In the genomic region with DNA sequence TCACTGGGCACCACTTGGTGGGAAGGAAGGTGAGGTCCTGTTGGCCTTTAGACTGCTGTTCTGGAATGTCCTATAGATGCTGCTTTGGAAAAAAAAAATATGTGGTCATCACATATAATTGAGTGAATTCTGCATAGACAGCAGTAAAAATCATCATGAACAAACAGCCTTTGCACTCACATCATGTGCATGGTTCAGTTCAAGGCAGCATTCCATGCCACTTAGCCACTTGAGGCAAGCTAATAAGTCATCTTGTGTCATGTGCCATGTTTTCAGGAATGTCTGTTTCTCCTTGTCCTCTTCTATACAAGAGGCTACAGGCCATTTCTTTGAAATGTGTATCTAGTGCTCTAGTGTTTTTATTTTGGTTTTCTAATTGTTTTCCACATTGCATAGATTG, we compare ENCODE assay signal across 18 cellular contexts. TPM values are rescaled to one million over a fixed set of nuclear protein-coding genes. Genes with fewer than 3 reads are reported as not detected.
A peak's percentile ranks its signal among the peaks of the same experiment; 100 is the strongest.
DNase-seq lines count a peak whose midpoint lies in the region; ATAC-seq and TF ChIP-seq lines count a peak whose summit lies in the region.
"Had no signal": no experiment of that assay in that cellular context is flagged by ENCODE, and none has a peak within 500 bp of the region (broad histone marks: within the 10 kb centered on the region; RNA-seq: fewer than 3 reads in every experiment).

No MANE protein-coding gene starts in this region.

- no peaks in the 10 kb centered on the region for H3K27me3 ChIP-seq in brain microvascular endothelial cell (replicated peaks)
- no peaks in the 10 kb centered on the region for H3K27me3 ChIP-seq in CD4-positive, alpha-beta memory T cell (ENCODE audit: insufficient read depth, low read length)
- H3K27me3 ChIP-seq: tibial artery had no signal

- in situ Hi-C loops in brain microvascular endothelial cell (cut with HindIII; ENCODE audit: low pct_ligation_motif_present, low sequenced_read_pairs), result no loop called here

- POLR2A ChIA-PET in CD4-positive, alpha-beta memory T cell (lab: Charles Lee; ENCODE audit: partially characterized antibody), result no interaction called here

- peaks cover 6% of the 10 kb centered on the region for H3K27me3 Mint-ChIP-seq in activated T-cell treated with anti-CD3 and anti-CD28 coated beads, Interleukin-2, amount 50 U/mL, for 72 hours (ENCODE audit: low read depth)
- H3K27me3 Mint-ChIP-seq in CD4-positive, alpha-beta memory T cell, result peaks cover 0 to 9% of the 10 kb centered on the region in 2 donors

- H3K9me3 ChIP-seq in CD4-positive, alpha-beta memory T cell (ENCODE audit: control insufficient read depth in 1 of 2, low read length in 2 of 2), result no peaks in the 10 kb centered on the region
- H3K9me3 ChIP-seq: tibial artery had no signal

- no peaks in the 10 kb centered on the region for H3K36me3 ChIP-seq in brain microvascular endothelial cell (replicated peaks)
- H3K36me3 ChIP-seq in CD4-positive, alpha-beta memory T cell (ENCODE audit: insufficient read depth, low read length), result no peaks in the 10 kb centered on the region
- H3K36me3 ChIP-seq: tibial artery had no signal

- no peak overlapping the region for H3K4me3 Mint-ChIP-seq in activated T-cell treated with anti-CD3 and anti-CD28 coated beads, Interleukin-2, amount 50 U/mL, for 72 hours
- H3K4me3 Mint-ChIP-seq in CD4-positive, alpha-beta memory T cell, result no peak overlapping the region
- H3K4me3 Mint-ChIP-seq: activated naive CD8-positive, alpha-beta T cell; GM23338; natural killer cell had no signal

- H3K9me3 Mint-ChIP-seq in activated T-cell treated with anti-CD3 and anti-CD28 coated beads, Interleukin-2, amount 50 U/mL, for 72 hours, result no peaks in the 10 kb centered on the region
- no peaks in the 10 kb centered on the region for H3K9me3 Mint-ChIP-seq in CD4-positive, alpha-beta memory T cell
- H3K9me3 Mint-ChIP-seq: GM23338, natural killer cell had no signal

- no peak for ATAC-seq in activated T-cell treated with anti-CD3 and anti-CD28 coated beads, Interleukin-2, amount 50 U/mL, for 72 hours (replicated peaks in 1 of 2)
- ATAC-seq: GM23338, natural killer cell had no signal

- intact Hi-C loops in CD4-positive, alpha-beta memory T cell (cut with micrococcal nuclease), result no loop called here

- no peaks in the 10 kb centered on the region for H3K4me1 ChIP-seq in CD4-positive, alpha-beta memory T cell (ENCODE audit: insufficient read depth, low read length)

- H3K27ac ChIP-seq in brain microvascular endothelial cell, result no peak overlapping the region
- no peak overlapping the region for H3K27ac ChIP-seq in CD4-positive, alpha-beta memory T cell (ENCODE audit: low read depth, low read length)
- H3K27ac ChIP-seq: tibial artery had no signal

- H3K4me1 Mint-ChIP-seq in activated T-cell treated with anti-CD3 and anti-CD28 coated beads, Interleukin-2, amount 50 U/mL, for 72 hours (ENCODE audit: low read depth), result no peaks in the 10 kb centered on the region
- no peaks in the 10 kb centered on the region for H3K4me1 Mint-ChIP-seq in CD4-positive, alpha-beta memory T cell
- H3K4me1 Mint-ChIP-seq: natural killer cell had no signal

- H3K36me3 Mint-ChIP-seq in activated T-cell treated with anti-CD3 and anti-CD28 coated beads, Interleukin-2, amount 50 U/mL, for 72 hours (ENCODE audit: insufficient read depth in 2 of 2), result no peaks in the 10 kb centered on the region
- H3K36me3 Mint-ChIP-seq in CD4-positive, alpha-beta memory T cell, result no peaks in the 10 kb centered on the region
- H3K36me3 Mint-ChIP-seq: activated naive CD8-positive, alpha-beta T cell; natural killer cell had no signal

- H3K27ac Mint-ChIP-seq in activated T-cell treated with anti-CD3 and anti-CD28 coated beads, Interleukin-2, amount 50 U/mL, for 72 hours, result no peak overlapping the region
- H3K27ac Mint-ChIP-seq in CD4-positive, alpha-beta memory T cell, result no peak overlapping the region
- H3K27ac Mint-ChIP-seq: activated naive CD8-positive, alpha-beta T cell; GM23338; natural killer cell had no signal

- TF ChIP-seq CTCF in brain microvascular endothelial cell (IDR thresholded peaks at IDR 0.05; ENCODE audit: low read depth, low read length, missing control alignments) (no peak), GM10266 (IDR thresholded peaks at IDR 0.05; ENCODE audit: control insufficient read depth, insufficient read depth, low read depth, missing control alignments) (no peak)

- H3K4me3 ChIP-seq in brain microvascular endothelial cell (ENCODE audit: low read depth, low read length), result no peak overlapping the region
- no peak overlapping the region for H3K4me3 ChIP-seq in CD4-positive, alpha-beta memory T cell (ENCODE audit: low read length in 2 of 2)
- H3K4me3 ChIP-seq: GM23338, tibial artery had no signal

- CTCF ChIA-PET in CD4-positive, alpha-beta memory T cell (lab: Charles Lee; ENCODE audit: partially characterized antibody), result no interaction called here

- DNase-seq in AG08396 (ENCODE audit: low spot score) (peak; percentile 25), HS-5 (ENCODE audit: low read depth) (peak; percentile 20), brain microvascular endothelial cell (peak; percentile 5), kidney glomerular epithelial cell (lab: John Stamatoyannopoulos, UW) (peak; percentile 10), ureter (ENCODE audit: low spot score) (no peak), GM10266 (ENCODE audit: extremely low spot score) (no peak)
- no peak for DNase-seq in activated T-cell treated with anti-CD3 and anti-CD28 coated beads, Interleukin-2, amount 50 U/mL, for 72 hours
- no peak for DNase-seq in CD4-positive, alpha-beta memory T cell
- DNase-seq: activated CD4-positive, alpha-beta T cell treated with anti-CD3 and anti-CD28 coated beads, Interleukin-2, amount 50 U/mL, for 1 hour; activated T-cell treated with anti-CD3 and anti-CD28 coated beads, Interleukin-2, amount 50 U/mL, for 1 hour; hypothalamus; natural killer cell; NCI-H1092; NCI-H226; stimulated activated CD4-positive, alpha-beta T cell treated with anti-CD3 and anti-CD28 coated beads, Interleukin-1b, Interleukin-23, amount 100 ng/mL, for 48 hours; tibial artery had no signal

RNA-seq across cellular contexts. Expression of a gene that starts 43.9 kb away (rescaled TPM):
- total RNA-seq in activated T-cell treated with anti-CD3 and anti-CD28 coated beads, Interleukin-2, amount 50 U/mL, for 72 hours, result 10 to 100 TPM; 11.8 to 20.3 TPM
- total RNA-seq in ureter, result 162 TPM
- total RNA-seq in CD4-positive, alpha-beta memory T cell, result 10 to 100 TPM; 35.9 to 38.1 TPM
- polyA plus RNA-seq in CD4-positive, alpha-beta memory T cell, result 1 to 10 TPM; 2.6 to 9.7 TPM

Comparison
In these comparisons a context has a peak if more than half of its experiments do, and no peak if none do; other contexts are left out.
1. DNase-seq: peak in AG08396 (single experiment), HS-5 (single experiment), brain microvascular endothelial cell (single experiment) and kidney glomerular epithelial cell (single experiment); none in activated T-cell treated with anti-CD3 and anti-CD28 coated beads, Interleukin-2, amount 50 U/mL, for 72 hours (0 of 2), ureter (single experiment), GM10266 (single experiment) and CD4-positive, alpha-beta memory T cell (0 of 5).